In genomic region chr7:129906700-129907099, GRCh38 we compare ENCODE assay signal across 11 cellular contexts. TPM values are rescaled to one million over a fixed set of nuclear protein-coding genes. Genes with fewer than 3 reads are reported as not detected.
DNase-seq lines count a peak whose midpoint lies in the region; ATAC-seq and TF ChIP-seq lines count a peak whose summit lies in the region.
"Had no signal": no experiment of that assay in that cellular context is flagged by ENCODE, and none has a peak within 500 bp of the region (broad histone marks: within the 10 kb centered on the region; RNA-seq: fewer than 3 reads in every experiment).

No MANE protein-coding gene starts in this region.

- RAD21 ChIA-PET in HCT116 (lab: Charles Lee; ENCODE audit: low non-redundant PET in 1 of 2, low total read pairs in 2 of 2, uncharacterized antibody in 2 of 2, unreplicated experiment in 2 of 2) = interaction anchor here in 1 of 2 experiments (0.6 kb wide), 1 partner anchor 35 kb away, joined by 3 read pairs; no protein-coding TSS in a partner anchor

- H3K9me2 ChIP-seq in HCT116 (ENCODE audit: insufficient read depth) = no peaks in the 10 kb centered on the region

- peaks cover 48% of the 10 kb centered on the region for H3K36me3 Mint-ChIP-seq in activated B cell treated with CpG ODN at 0.5 μM for 24 hours (ENCODE audit: low read depth)

- H3K27me3 Mint-ChIP-seq in activated B cell treated with CpG ODN at 0.5 μM for 24 hours = no peaks in the 10 kb centered on the region

- H3K36me3 ChIP-seq in HCT116 (ENCODE audit: control insufficient read depth in 1 of 2, insufficient read depth in 2 of 2, low read length in 2 of 2) (no peaks in the 10 kb centered on the region), heart left ventricle (peaks cover 0 to 26% (median 9%) of the 10 kb centered on the region in 9 donors), prostate gland (no peaks in the 10 kb centered on the region)

- peak overlapping the region in 1 of 2 experiments; percentile 32; a peak in 2 of 4 replicates for H3K4me3 ChIP-seq in HCT116 (replicated peaks in 1 of 2; ENCODE audit: low read depth in 1 of 2, low read length in 2 of 2)
- no peak overlapping the region for H3K4me3 ChIP-seq in heart left ventricle
- H3K4me3 ChIP-seq in prostate gland = no peak overlapping the region
- H3K4me3 ChIP-seq: Peyer's patch had no signal

- BruUV-seq in HCT116 (replicated peaks; lab: Mats Ljungman, UMichigan) = no TSS peak

- H3K4me1 ChIP-seq in HCT116 (ENCODE audit: control insufficient read depth in 1 of 2, insufficient read depth in 2 of 2, low read length in 2 of 2) (peaks cover 96 to 100% of the 10 kb centered on the region in 2 experiments), heart left ventricle (peaks cover 0 to 75% (median 50%) of the 10 kb centered on the region in 12 donors), prostate gland (replicated peaks) (no peaks in the 10 kb centered on the region)

- POLR2A ChIA-PET in HCT116 (lab: Charles Lee) = interaction anchor here (0.6 to 1.3 kb wide), 2 partner anchors 10 to 60 kb away, joined by 3 read pairs; no protein-coding TSS in a partner anchor
- POLR2A ChIA-PET in activated B cell treated with CpG ODN at 0.5 μM for 24 hours (lab: Charles Lee) = no interaction called here

- peak; percentile 75 for ATAC-seq in HCT116
- no peak for ATAC-seq in activated B cell treated with CpG ODN at 0.5 μM for 24 hours (ENCODE audit: low read depth)
- ATAC-seq in heart left ventricle = peak; percentile 56 to 84 (median 72)
- no peak for ATAC-seq in GM21576 (IDR thresholded peaks at IDR 0.05; ENCODE audit: unreplicated experiment)

- intact Hi-C loops in HCT116 (cut with micrococcal nuclease) (no loop called here), activated B cell treated with CpG ODN at 0.5 μM for 24 hours (cut with micrococcal nuclease) (no loop called here), heart left ventricle (cut with DNase I) (loop anchor here in 1 of 10 donors (5.0 kb wide), 1 partner anchor 41 kb away; no protein-coding TSS in a partner anchor), prostate gland (cut with DNase I) (no loop called here)

- H2AFZ ChIP-seq in HCT116 (ENCODE audit: low read depth, low read length, poor library complexity, severe bottlenecking) = no peak overlapping the region

- peaks cover 3% of the 10 kb centered on the region for H3K9me3 Mint-ChIP-seq in activated B cell treated with CpG ODN at 0.5 μM for 24 hours

- H3K9ac ChIP-seq in HCT116 (ENCODE audit: low read length) = peak overlapping the region; percentile 40

- CTCF ChIA-PET in HCT116 (lab: Charles Lee) = interaction anchor here (1.2 kb wide), 1 partner anchor 8 kb away, joined by 4 read pairs; no protein-coding TSS in a partner anchor
- CTCF ChIA-PET in activated B cell treated with CpG ODN at 0.5 μM for 24 hours (lab: Charles Lee) = no interaction called here

- no peaks in the 10 kb centered on the region for H3K9me3 ChIP-seq in HCT116 (ENCODE audit: control insufficient read depth in 1 of 2, insufficient read depth in 1 of 2, low read depth in 1 of 2, low read length in 2 of 2)
- H3K9me3 ChIP-seq in heart left ventricle = no peaks in the 10 kb centered on the region
- H3K9me3 ChIP-seq in prostate gland = no peaks in the 10 kb centered on the region
- H3K9me3 ChIP-seq: Peyer's patch had no signal

- TF ChIP-seq CTCF in HCT116 (IDR thresholded peaks at IDR 0.05 in 2 of 3, conservative IDR thresholded peaks at IDR 0.05 in 1 of 3; ENCODE audit: borderline replicate concordance in 1 of 3, insufficient read depth in 1 of 3, low read depth in 2 of 3, low read length in 2 of 3) (0 out of 6 replicates have a peak, but pooled peaks of 1 of the 3 experiments have one; percentile 4), activated B cell treated with CpG ODN at 0.5 μM for 24 hours (IDR thresholded peaks at IDR 0.05) (no peak), heart left ventricle (IDR thresholded peaks at IDR 0.05) (no peak), prostate gland (IDR thresholded peaks at IDR 0.05) (no peak)

- H3K27me3 ChIP-seq in HCT116 (ENCODE audit: insufficient read depth, low read length) (no peaks in the 10 kb centered on the region), heart left ventricle (no peaks in the 10 kb centered on the region), prostate gland (replicated peaks; ENCODE audit: insufficient read depth) (no peaks in the 10 kb centered on the region)
- H3K27me3 ChIP-seq: Peyer's patch had no signal

- DNase-seq in HCT116 (ENCODE audit: low read depth, low spot score) = peak; percentile 80
- no peak for DNase-seq in activated B cell treated with CpG ODN at 0.5 μM for 24 hours
- DNase-seq in heart left ventricle = no peak
- peak; percentile 87 for DNase-seq in renal cortical epithelial cell (ENCODE audit: low read depth)
- no peak for DNase-seq in prostate gland (ENCODE audit: low spot score)
- no peak for DNase-seq in NCI-H187 (lab: John Stamatoyannopoulos, UW)
- DNase-seq in DMS114 treated with DMSO at 0.1 percent for 48 hours (lab: John Stamatoyannopoulos, UW; ENCODE audit: unreplicated experiment) = no peak
- DNase-seq: hippocampal formation, NCI-H2081 had no signal

- peak overlapping the region; percentile 22 for H3K4me3 Mint-ChIP-seq in activated B cell treated with CpG ODN at 0.5 μM for 24 hours

- H4K20me1 ChIP-seq in HCT116 (ENCODE audit: insufficient read depth) = no peaks in the 10 kb centered on the region

- 0 out of 2 replicates have a peak, but pooled peaks have one; percentile 26 for TF ChIP-seq RAD21 in HCT116 (IDR thresholded peaks at IDR 0.05; ENCODE audit: low read depth)

- no peak for TF ChIP-seq POLR2A in HCT116 (IDR thresholded peaks at IDR 0.05; ENCODE audit: borderline replicate concordance, extremely low read depth, insufficient read depth, insufficient read length)
- no peak for TF ChIP-seq POLR2A in heart left ventricle (IDR thresholded peaks at IDR 0.05)
- no peak for TF ChIP-seq POLR2A in prostate gland (IDR thresholded peaks at IDR 0.05)

- H3K79me2 ChIP-seq in HCT116 (ENCODE audit: insufficient read depth, low read length) = peaks cover 93% of the 10 kb centered on the region

- H3K4me1 Mint-ChIP-seq in activated B cell treated with CpG ODN at 0.5 μM for 24 hours = peaks cover 79% of the 10 kb centered on the region

- H3K27ac Mint-ChIP-seq in activated B cell treated with CpG ODN at 0.5 μM for 24 hours = peak overlapping the region; percentile 61

- 51 to 63% (median 58%) methylated on average over 5 of the region's 5 CpGs for WGBS in heart left ventricle, 4 donors
- 27% methylated on average over 5 of the region's 5 CpGs for WGBS in prostate gland

- H3K27ac ChIP-seq in HCT116 (ENCODE audit: low read depth, low read length) (peak overlapping the region; percentile 79), heart left ventricle (peak overlapping the region in 11 of 12 donors; percentile 31 to 85 (median 54)), prostate gland (no peak overlapping the region)

- peak overlapping the region; percentile 66 for H3K4me2 ChIP-seq in HCT116 (ENCODE audit: low read length)

TF ChIP-seq in HCT116, 20 proteins besides CTCF, POLR2A, EP300 and RAD21:
- TF ChIP-seq FOSL1 (IDR thresholded peaks at IDR 0.05; ENCODE audit: low read depth) (peak; percentile 35; the same call in 1 of the 2 replicates), SRF (IDR thresholded peaks at IDR 0.05; ENCODE audit: low read depth) (peak; percentile 42; the same call in 1 of the 2 replicates), POLR2AphosphoS5 (IDR thresholded peaks at IDR 0.05; ENCODE audit: low read depth, low read length) (peak; percentile 28; the same call in 1 of the 2 replicates), SP1 (IDR thresholded peaks at IDR 0.05; ENCODE audit: low read depth) (peak; percentile 74), MAX (IDR thresholded peaks at IDR 0.05) (no peak), JUND (IDR thresholded peaks at IDR 0.05) (peak; percentile 49), ATF3 (IDR thresholded peaks at IDR 0.05) (0 out of 2 replicates have a peak, but pooled peaks have one; percentile 13), ZNF274 (IDR thresholded peaks at IDR 0.05; ENCODE audit: low read depth, low read length) (no peak), EZH2 (IDR thresholded peaks at IDR 0.05) (no peak), SIN3A (IDR thresholded peaks at IDR 0.05; ENCODE audit: low read depth) (0 out of 2 replicates have a peak, but pooled peaks have one; percentile 28), EGR1 (IDR thresholded peaks at IDR 0.05; ENCODE audit: low read depth) (no peak), CEBPB (IDR thresholded peaks at IDR 0.05; ENCODE audit: low read depth) (peak; percentile 36)

RNA-seq across cellular contexts. Expression of gene UBE2H, which starts 46.1 kb away (rescaled TPM):
- total RNA-seq in HCT116 (2021; ENCODE audit: unreplicated experiment) (117 TPM), activated B cell treated with CpG ODN at 0.5 μM for 24 hours (28.8 and 32.6 TPM in 2 replicates), heart left ventricle (100 to 1,000 TPM in 7 of 9 donors, 10 to 100 TPM in 2; 92.8 to 219 (median 130) TPM), renal cortical epithelial cell (126 and 201 TPM in 2 replicates), prostate gland (100 to 1,000 TPM in 1 of 2 donors, 10 to 100 TPM in 1; 78.4 to 105 TPM)
- polyA plus RNA-seq in HCT116 (2012) = 52.7 and 54.2 TPM in 2 replicates
- polyA plus RNA-seq in heart left ventricle = 10 to 100 TPM; 46.5 to 56.4 TPM

Comparison
In these comparisons a context has a peak if more than half of its experiments do, and no peak if none do; other contexts are left out.
1. ATAC-seq: peak in HCT116 (single experiment) and heart left ventricle (4 of 4); none in activated B cell treated with CpG ODN at 0.5 μM for 24 hours (single experiment) and GM21576 (single experiment).
2. DNase-seq: peak in HCT116 (single experiment) and renal cortical epithelial cell (single experiment); none in activated B cell treated with CpG ODN at 0.5 μM for 24 hours (single experiment), heart left ventricle (0 of 5), prostate gland (single experiment), NCI-H187 (0 of 2) and DMS114 treated with DMSO at 0.1 percent for 48 hours (single experiment).
3. H3K27ac ChIP-seq: peak in HCT116 (single experiment) and heart left ventricle (11 of 12); none in prostate gland (0 of 2).